Comparison of ENCODE assay signal across 9 cellular contexts in the genomic region with DNA sequence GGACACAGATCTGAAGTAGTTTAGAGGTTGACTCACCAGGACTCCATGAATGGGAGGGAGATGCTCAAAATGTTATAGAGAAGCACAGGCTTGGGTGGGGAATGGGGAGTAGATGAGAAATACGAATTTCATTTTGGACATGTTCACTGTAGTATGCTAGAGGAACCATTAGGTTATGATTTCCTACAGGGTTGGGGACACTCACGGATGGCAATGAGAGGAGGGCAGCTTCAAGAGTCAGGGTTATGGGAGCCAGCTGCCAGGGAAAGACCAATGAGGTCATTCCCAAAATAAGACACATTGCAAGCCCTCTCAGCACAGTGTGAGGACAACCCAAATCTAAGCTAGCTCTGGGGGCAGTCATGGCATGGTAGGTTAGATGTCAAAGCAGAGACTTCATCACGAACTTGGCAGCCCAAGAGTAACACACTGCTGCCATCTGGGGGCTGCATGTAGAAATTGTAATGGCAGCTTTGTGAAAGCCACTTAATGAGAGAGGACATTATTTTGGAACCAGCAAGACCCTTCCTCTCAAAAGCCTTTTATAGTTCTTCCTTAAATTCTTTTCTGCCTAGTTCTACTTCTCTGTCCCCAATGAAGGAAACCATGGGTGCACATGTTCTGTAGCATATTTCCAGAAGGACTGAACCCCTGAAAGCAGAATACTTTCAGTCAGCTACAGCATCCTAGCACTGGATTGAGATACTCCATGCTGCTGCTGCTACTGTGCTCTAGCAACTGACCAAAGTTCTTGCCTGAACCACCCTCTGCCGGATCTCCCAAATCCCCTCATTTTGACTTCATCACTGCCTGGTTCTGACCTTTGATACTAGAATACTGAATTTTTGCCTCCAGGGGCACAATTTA. TPM values are rescaled to one million over a fixed set of nuclear protein-coding genes. Genes with fewer than 3 reads are reported as not detected.
DNase-seq lines count a peak whose midpoint lies in the region; ATAC-seq and TF ChIP-seq lines count a peak whose summit lies in the region.
"Had no signal": no experiment of that assay in that cellular context is flagged by ENCODE, and none has a peak within 500 bp of the region (broad histone marks: within the 10 kb centered on the region; RNA-seq: fewer than 3 reads in every experiment).

No MANE protein-coding gene starts in this region.

- no peak overlapping the region for H3K27ac Mint-ChIP-seq in T-helper 2 cell treated with Interferon-gamma antibody and Interleukin-4, amounts not matched to agents 5 μg/mL and 100 μg/mL, for 36 hours
- H3K27ac Mint-ChIP-seq: T-helper 1 cell treated with Interleukin-12 subunit alpha and Interleukin-12 subunit beta and Interleukin-4 antibody, amounts not matched to agents 30 μg/mL and 1 μg/mL, for 36 hours had no signal

- no peaks in the 10 kb centered on the region for H3K9me3 ChIP-seq in DND-41 (ENCODE audit: insufficient read depth, low read length, severe bottlenecking)
- peaks cover 0 to 3% (median 0%) of the 10 kb centered on the region in 12 donors for H3K9me3 ChIP-seq in heart left ventricle

- no peak overlapping the region for H3K4me3 Mint-ChIP-seq in T-helper 2 cell treated with Interferon-gamma antibody and Interleukin-4, amounts not matched to agents 5 μg/mL and 100 μg/mL, for 36 hours
- H3K4me3 Mint-ChIP-seq: T-helper 1 cell treated with Interleukin-12 subunit alpha and Interleukin-12 subunit beta and Interleukin-4 antibody, amounts not matched to agents 30 μg/mL and 1 μg/mL, for 36 hours had no signal

- H3K4me2 ChIP-seq in DND-41 (ENCODE audit: insufficient read depth, low read length): no peak overlapping the region

- no peaks in the 10 kb centered on the region for H4K20me1 ChIP-seq in DND-41 (ENCODE audit: insufficient read depth, low read length)

- DNase-seq in DND-41 (peak; percentile 30), NCI-H82 treated with DMSO at 0.1 percent for 48 hours (lab: John Stamatoyannopoulos, UW; ENCODE audit: unreplicated experiment) (peak; percentile 1), heart left ventricle (peak in 3 of 5 donors; percentile 12 to 31 (median 27)), sciatic nerve (ENCODE audit: low spot score) (peak; percentile 64)
- DNase-seq in activated naive CD4-positive, alpha-beta T cell treated with Interleukin-2 at 50 U/mL for 16 hours: peak; percentile 24
- no peak for DNase-seq in T-helper 2 cell treated with Interferon-gamma antibody and Interleukin-4, amounts not matched to agents 5 μg/mL and 100 μg/mL, for 36 hours (ENCODE audit: low spot score)

- H3K27me3 Mint-ChIP-seq in T-helper 2 cell treated with Interferon-gamma antibody and Interleukin-4, amounts not matched to agents 5 μg/mL and 100 μg/mL, for 36 hours (ENCODE audit: low read depth): peaks cover 3% of the 10 kb centered on the region

- intact Hi-C loops in heart left ventricle (cut with DNase I) (loop anchor here (2.0 to 10.0 kb wide), 7 partner anchors 163 to 203 kb away; no protein-coding TSS in a partner anchor), sciatic nerve (cut with DNase I) (no loop called here)

- H2AFZ ChIP-seq in DND-41 (ENCODE audit: low read depth, low read length): no peak overlapping the region

- TF ChIP-seq CTCF in DND-41 (IDR thresholded peaks at IDR 0.05; ENCODE audit: borderline replicate concordance, extremely low read depth, low read length, poor library complexity, severe bottlenecking) (peak; percentile 64), heart left ventricle (IDR thresholded peaks at IDR 0.05) (peak; percentile 34 to 70 (median 60))

- ATAC-seq in DND-41 (ENCODE audit: insufficient read depth, low read depth) (peak; percentile 55; the same call in 1 of the 3 replicates), HG02981 (IDR thresholded peaks at IDR 0.05; ENCODE audit: unreplicated experiment) (peak; percentile 48), heart left ventricle (peak; percentile 37 to 63 (median 58)), sciatic nerve (peak; percentile 80), GM21717 (IDR thresholded peaks at IDR 0.05; ENCODE audit: unreplicated experiment) (no peak)

- H3K9me3 Mint-ChIP-seq in T-helper 2 cell treated with Interferon-gamma antibody and Interleukin-4, amounts not matched to agents 5 μg/mL and 100 μg/mL, for 36 hours: no peaks in the 10 kb centered on the region
- H3K9me3 Mint-ChIP-seq: T-helper 1 cell treated with Interleukin-12 subunit alpha and Interleukin-12 subunit beta and Interleukin-4 antibody, amounts not matched to agents 30 μg/mL and 1 μg/mL, for 36 hours had no signal

- H3K4me1 ChIP-seq in DND-41 (ENCODE audit: insufficient read depth, low read length): no peaks in the 10 kb centered on the region
- H3K4me1 ChIP-seq in heart left ventricle: no peaks in the 10 kb centered on the region

- H3K79me2 ChIP-seq in DND-41 (ENCODE audit: insufficient read depth, low read length): no peaks in the 10 kb centered on the region

- no peak overlapping the region for H3K9ac ChIP-seq in DND-41 (ENCODE audit: low read depth, low read length)

- no peaks in the 10 kb centered on the region for H3K27me3 ChIP-seq in DND-41 (ENCODE audit: insufficient read depth, low read length, poor library complexity)
- peaks cover 0 to 12% (median 0%) of the 10 kb centered on the region in 9 donors for H3K27me3 ChIP-seq in heart left ventricle

- no peak for TF ChIP-seq POLR2A in heart left ventricle (IDR thresholded peaks at IDR 0.05)

- H3K4me1 Mint-ChIP-seq in T-helper 2 cell treated with Interferon-gamma antibody and Interleukin-4, amounts not matched to agents 5 μg/mL and 100 μg/mL, for 36 hours (ENCODE audit: low read depth): no peaks in the 10 kb centered on the region

- H3K36me3 Mint-ChIP-seq in T-helper 2 cell treated with Interferon-gamma antibody and Interleukin-4, amounts not matched to agents 5 μg/mL and 100 μg/mL, for 36 hours (ENCODE audit: low read depth): no peaks in the 10 kb centered on the region

- WGBS in heart left ventricle, 4 donors: 31 to 39% (median 34%) methylated on average over 4 of the region's 4 CpGs

- H3K4me3 ChIP-seq in DND-41 (ENCODE audit: low read depth in 1 of 2, low read length in 2 of 2): no peak overlapping the region
- H3K4me3 ChIP-seq in heart left ventricle: no peak overlapping the region

- H3K36me3 ChIP-seq in DND-41 (ENCODE audit: insufficient read depth, low read length) (no peaks in the 10 kb centered on the region), heart left ventricle (no peaks in the 10 kb centered on the region)

- no peak overlapping the region for H3K27ac ChIP-seq in DND-41 (ENCODE audit: low read length)
- no peak overlapping the region for H3K27ac ChIP-seq in heart left ventricle

RNA-seq across cellular contexts. Expression of a gene that starts 16.2 kb away (rescaled TPM):
- total RNA-seq in heart left ventricle (under 1 TPM in 2 of 9 donors, not detected in 7; 0.23 to 0.61 TPM), sciatic nerve (not detected)
- polyA plus RNA-seq in heart left ventricle: under 1 TPM in 1 of 2 donors, not detected in 1; 0.06 TPM
